8 cellular contexts compared by ENCODE assay signal in genomic region chr15:70826634-70827033, GRCh38. TPM values are rescaled to one million over a fixed set of nuclear protein-coding genes. Genes with fewer than 3 reads are reported as not detected.
DNase-seq lines count a peak whose midpoint lies in the region; ATAC-seq and TF ChIP-seq lines count a peak whose summit lies in the region.
"Had no signal": no experiment of that assay in that cellular context is flagged by ENCODE, and none has a peak within 500 bp of the region (broad histone marks: within the 10 kb centered on the region; RNA-seq: fewer than 3 reads in every experiment).

No MANE protein-coding gene starts in this region.

- DNase-seq in KBM-7 = peak; percentile 16
- DNase-seq in iPS-NIHi11 (ENCODE audit: low spot score) = peak; percentile 29
- peak in 1 of 2 donors; percentile 92 for DNase-seq in vagina (ENCODE audit: extremely low spot score in 2 of 2)
- no peak for DNase-seq in GF-D8 (lab: John Stamatoyannopoulos, UW)
- no peak for DNase-seq in NCI-H748 (lab: John Stamatoyannopoulos, UW; ENCODE audit: unreplicated experiment)

- H3K4me3 ChIP-seq in vagina = no peak overlapping the region

- in situ Hi-C loops in KBM-7 (cut with MboI; ENCODE audit: low pct_unique_long_range_greater_than_20kb, low sequenced_read_pairs) = no loop called here

- intact Hi-C loops in vagina (cut with DNase I) = no loop called here

- H3K27ac ChIP-seq in angular gyrus (ENCODE audit: low read depth, low read length) (peak overlapping the region; percentile 73), vagina (peak overlapping the region; percentile 62)

- ATAC-seq in GM19324 (IDR thresholded peaks at IDR 0.05; ENCODE audit: low FRiP score, unreplicated experiment) = no peak
- ATAC-seq: natural killer cell treated with Interleukin-12 subunit alpha and Interleukin-12 subunit beta and Interleukin-15 and Interleukin-18, amount 100 ng/mL, for 72 hours had no signal

- no peaks in the 10 kb centered on the region for H3K9me3 ChIP-seq in vagina

- TF ChIP-seq CTCF in vagina (IDR thresholded peaks at IDR 0.05) = no peak

- H3K4me1 ChIP-seq in vagina = peaks cover 33% of the 10 kb centered on the region

- H3K27me3 ChIP-seq in vagina = no peaks in the 10 kb centered on the region

- H3K36me3 ChIP-seq in vagina = no peaks in the 10 kb centered on the region

- TF ChIP-seq POLR2A in vagina (IDR thresholded peaks at IDR 0.05) = no peak

RNA-seq across cellular contexts. Expression of gene LARP6, which starts 27.3 kb away (rescaled TPM):
- total RNA-seq in vagina = 50.6 TPM
- total RNA-seq: natural killer cell treated with Interleukin-12 subunit alpha and Interleukin-12 subunit beta and Interleukin-15 and Interleukin-18, amount 100 ng/mL, for 72 hours had no signal

Comparison
In these comparisons a context has a peak if more than half of its experiments do, and no peak if none do; other contexts are left out.
1. DNase-seq: peak in KBM-7 (single experiment) and iPS-NIHi11 (single experiment); none in GF-D8 (single experiment) and NCI-H748 (single experiment).